ENCODE assay signal across 8 cellular contexts in the genomic region with DNA sequence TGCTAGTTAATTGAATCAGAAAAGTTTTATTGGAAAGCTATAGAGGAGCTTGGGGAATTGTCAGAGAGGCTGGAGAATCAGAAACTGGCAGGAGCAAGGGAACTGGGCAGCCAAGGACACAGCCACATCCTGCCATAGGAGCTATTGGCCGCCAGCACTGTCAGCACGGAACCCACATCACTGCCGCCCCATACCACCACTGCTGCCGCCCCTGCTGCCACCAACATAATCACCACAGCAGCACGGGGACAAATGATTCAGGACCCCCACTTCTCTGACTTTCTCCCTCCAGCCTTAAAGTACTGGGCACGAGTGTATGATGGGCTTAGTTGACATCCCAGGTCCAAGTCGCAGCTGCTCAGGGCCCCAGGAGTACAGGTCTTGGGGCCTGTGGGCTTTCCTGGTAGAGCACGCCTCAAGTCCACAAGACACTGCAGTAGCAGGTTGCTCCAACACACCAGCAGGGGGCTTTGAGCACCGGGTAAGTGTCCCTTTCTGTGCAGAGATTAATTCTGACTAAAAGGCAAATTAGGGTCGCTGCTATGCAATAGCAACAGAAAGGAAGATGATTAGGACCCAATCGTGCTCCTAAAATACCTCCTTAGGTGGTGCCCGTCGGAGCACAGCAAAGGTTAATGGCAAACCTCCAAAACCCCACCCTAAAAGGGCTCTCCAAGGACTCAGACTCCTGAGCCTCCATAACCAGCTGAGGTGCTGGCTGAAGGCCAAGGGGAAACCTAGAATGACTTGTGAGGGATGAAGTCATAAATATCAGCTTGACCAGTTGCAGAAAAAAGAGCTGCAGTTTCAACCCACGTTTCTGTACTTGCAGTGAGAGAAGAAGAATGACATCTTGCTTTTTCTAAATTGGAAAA. TPM values are rescaled to one million over a fixed set of nuclear protein-coding genes. Genes with fewer than 3 reads are reported as not detected.
A peak's percentile ranks its signal among the peaks of the same experiment; 100 is the strongest.
DNase-seq lines count a peak whose midpoint lies in the region; ATAC-seq and FAIRE-seq lines count a peak whose summit lies in the region.

No MANE protein-coding gene starts in this region.

- no peaks in the 10 kb centered on the region for H3K4me1 ChIP-seq in effector memory CD4-positive, alpha-beta T cell (ENCODE audit: control insufficient read depth, insufficient read depth, low read length, poor library complexity, severe bottlenecking)

- H3K27me3 ChIP-seq in effector memory CD4-positive, alpha-beta T cell (replicated peaks; ENCODE audit: control insufficient read depth, insufficient read depth, low read length, poor library complexity, severe bottlenecking): no peaks in the 10 kb centered on the region

- H3K36me3 Mint-ChIP-seq in activated naive CD4-positive, alpha-beta T cell treated with anti-CD3 and anti-CD28 coated beads, Interleukin-2, amount 50 U/mL, for 72 hours: peaks cover 6 to 9% of the 10 kb centered on the region in 2 donors

- no peaks in the 10 kb centered on the region for H3K9me3 ChIP-seq in effector memory CD4-positive, alpha-beta T cell (ENCODE audit: control insufficient read depth, low read length)

- H3K9me3 Mint-ChIP-seq in activated naive CD4-positive, alpha-beta T cell treated with anti-CD3 and anti-CD28 coated beads, Interleukin-2, amount 50 U/mL, for 72 hours: no peaks in the 10 kb centered on the region

- ATAC-seq in HG03097 (IDR thresholded peaks at IDR 0.05; ENCODE audit: low FRiP score, unreplicated experiment): peak; percentile 69
- ATAC-seq in activated naive CD4-positive, alpha-beta T cell treated with anti-CD3 and anti-CD28 coated beads, Interleukin-2, amount 50 U/mL, for 72 hours: peak; percentile 44 to 60
- peak; percentile 66 for ATAC-seq in stimulated activated naive CD8-positive, alpha-beta T cell treated with anti-CD3 and anti-CD28 coated beads, Interleukin-15, Interleukin-2, amounts not matched to agents 100 U/mL and 50 U/mL, for 24 hours

- no peak overlapping the region for H3K27ac Mint-ChIP-seq in activated naive CD4-positive, alpha-beta T cell treated with anti-CD3 and anti-CD28 coated beads, Interleukin-2, amount 50 U/mL, for 72 hours

- H3K36me3 ChIP-seq in effector memory CD4-positive, alpha-beta T cell (ENCODE audit: control insufficient read depth, insufficient read depth, low read length): no peaks in the 10 kb centered on the region

- FAIRE-seq in GM19239 (lab: Jason Lieb, UNC): peak; percentile 87

- peak; percentile 87 for DNase-seq in DMS 273 (lab: John Stamatoyannopoulos, UW; ENCODE audit: unreplicated experiment)
- DNase-seq in GM19239 (ENCODE audit: insufficient read length, low spot score): no peak
- DNase-seq in NCI-H510A (lab: John Stamatoyannopoulos, UW): peak; percentile 30
- peak in 1 of 2 donors; percentile 6 for DNase-seq in activated naive CD4-positive, alpha-beta T cell treated with anti-CD3 and anti-CD28 coated beads, Interleukin-2, amount 50 U/mL, for 72 hours (ENCODE audit: low spot score in 2 of 2)
- peak; percentile 39 for DNase-seq in iPS-NIHi11 (ENCODE audit: low spot score)
- DNase-seq in stimulated activated naive CD8-positive, alpha-beta T cell treated with anti-CD3 and anti-CD28 coated beads, Interleukin-15, Interleukin-2, amounts not matched to agents 100 U/mL and 50 U/mL, for 24 hours: peak; percentile 21
- no peak for DNase-seq in effector memory CD4-positive, alpha-beta T cell

- no peak overlapping the region for H3K27ac ChIP-seq in effector memory CD4-positive, alpha-beta T cell (ENCODE audit: insufficient read depth, low read length, poor library complexity, severe bottlenecking)

- H3K4me3 ChIP-seq in effector memory CD4-positive, alpha-beta T cell (ENCODE audit: insufficient read depth, low read depth, low read length, poor library complexity, severe bottlenecking): no peak overlapping the region

RNA-seq across cellular contexts. Expression of a gene that starts 6.8 kb away (rescaled TPM):
- total RNA-seq in activated naive CD4-positive, alpha-beta T cell treated with anti-CD3 and anti-CD28 coated beads, Interleukin-2, amount 50 U/mL, for 72 hours: 10 to 100 TPM in 1 of 2 donors, 1 to 10 TPM in 1; 9.0 to 18.1 TPM

Comparison
In these comparisons a context has a peak if more than half of its experiments do, and no peak if none do; other contexts are left out.
1. DNase-seq: peak in DMS 273 (single experiment), NCI-H510A (single experiment), iPS-NIHi11 (single experiment) and stimulated activated naive CD8-positive, alpha-beta T cell treated with anti-CD3 and anti-CD28 coated beads, Interleukin-15, Interleukin-2, amounts not matched to agents 100 U/mL and 50 U/mL, for 24 hours (single experiment); none in GM19239 (single experiment) and effector memory CD4-positive, alpha-beta T cell (0 of 3).
2. Peak in every context shown above with its lines, with median percentiles within 50 percentile points of each other: ATAC-seq.